ENCODE assay signal across 15 cellular contexts in the genomic region with DNA sequence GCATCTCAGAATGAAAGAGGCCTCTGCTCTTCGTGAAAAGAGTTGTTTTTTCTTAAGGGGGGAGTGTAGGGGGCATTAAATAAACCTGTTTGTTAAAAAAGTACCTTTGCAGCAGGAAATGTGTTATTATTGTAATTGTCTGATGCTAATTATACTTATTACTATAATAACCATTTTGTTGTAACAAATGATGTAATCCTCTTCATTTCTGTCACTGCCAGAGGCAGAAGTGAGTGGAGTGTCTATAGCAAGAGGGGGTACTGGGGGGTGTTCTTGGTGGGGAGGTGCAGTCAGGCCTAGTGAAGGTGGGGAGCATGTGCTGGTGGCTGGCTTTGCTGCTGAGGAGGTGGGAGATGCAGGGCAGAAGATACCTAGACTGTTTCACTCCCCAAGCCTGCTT.
"Had no signal": no experiment of that assay in that cellular context is flagged by ENCODE, and none has a peak within 500 bp of the region (broad histone marks: within the 10 kb centered on the region; RNA-seq: fewer than 3 reads in every experiment).

No MANE protein-coding gene starts in this region.

- DNase-seq: activated CD4-positive, alpha-beta memory T cell treated with anti-CD3 and anti-CD28 coated beads, Interleukin-2, amount 10 ng/mL, durations not matched to agents 7 days and 5 days; activated CD4-positive, alpha-beta T cell treated with anti-CD3 and anti-CD28 coated beads, Interleukin-2, amount 10 ng/mL, durations not matched to agents 24 days and 14 days; activated gamma-delta T cell; activated naive CD4-positive, alpha-beta T cell treated with anti-CD3 and anti-CD28 coated beads, Interleukin-2, amount 50 U/mL, for 16 hours; activated naive CD8-positive, alpha-beta T cell treated with anti-CD3 and anti-CD28 coated beads, Interleukin-2, amount 50 U/mL, for 24 hours; body of pancreas; effector CD4-positive, alpha-beta T cell; heart left ventricle; left cardiac atrium; nephron progenitor cell; right cardiac atrium; stimulated activated CD4-positive, alpha-beta T cell treated with anti-CD3 and anti-CD28 coated beads, Interleukin-12 subunit alpha, Interleukin-12 subunit beta, amount 100 ng/mL, for 4 hours; stimulated activated CD4-positive, alpha-beta T cell treated with anti-CD3 and anti-CD28 coated beads, Interleukin-4, amount 100 ng/mL, for 4 hours; thyroid gland had no signal

- H3K36me3 ChIP-seq: heart left ventricle, thyroid gland had no signal

- H3K27me3 ChIP-seq: body of pancreas, thyroid gland had no signal

- H3K4me1 ChIP-seq: heart left ventricle, parathyroid adenoma, thyroid gland had no signal

- H3K4me3 ChIP-seq: body of pancreas, heart left ventricle, thyroid gland had no signal

- H3K9me3 ChIP-seq: body of pancreas, heart left ventricle, thyroid gland had no signal

- H3K27ac ChIP-seq: body of pancreas, heart left ventricle, parathyroid adenoma, thyroid gland had no signal
